6 cellular contexts compared by ENCODE assay signal in genomic region chr11:111878385-111878765, GRCh38. TPM values are rescaled to one million over a fixed set of nuclear protein-coding genes. Genes with fewer than 3 reads are reported as not detected.
DNase-seq lines count a peak whose midpoint lies in the region; ATAC-seq and TF ChIP-seq lines count a peak whose summit lies in the region.

No MANE protein-coding gene starts in this region.

- peak overlapping the region; percentile 80 for H3K4me3 Mint-ChIP-seq in Calu3 (ENCODE audit: low read depth, unreplicated experiment)
- H3K4me3 Mint-ChIP-seq in activated naive CD8-positive, alpha-beta T cell treated with anti-CD3 and anti-CD28 coated beads, Interleukin-2, amount 50 U/mL, for 24 hours = peak overlapping the region; percentile 87

- intact Hi-C loops in Calu3 (cut with micrococcal nuclease; ENCODE audit: unreplicated experiment) = loop anchor here (1.0 to 10.0 kb wide), 2 partner anchors 104 to 196 kb away; partner anchors contain the start of genes NKAPD1 and PIH1D2

- H3K27me3 Mint-ChIP-seq in Calu3 (ENCODE audit: unreplicated experiment) = no peaks in the 10 kb centered on the region
- H3K27me3 Mint-ChIP-seq in activated naive CD8-positive, alpha-beta T cell treated with anti-CD3 and anti-CD28 coated beads, Interleukin-2, amount 50 U/mL, for 24 hours = no peaks in the 10 kb centered on the region

- H3K27me3 ChIP-seq in mononuclear cell (ENCODE audit: insufficient read depth, low read length) = no peaks in the 10 kb centered on the region

- no peak for TF ChIP-seq CTCF in Calu3 (IDR thresholded peaks at IDR 0.05; ENCODE audit: unreplicated experiment)

- peaks cover 9% of the 10 kb centered on the region for H3K4me1 Mint-ChIP-seq in Calu3 (ENCODE audit: low read depth, unreplicated experiment)
- H3K4me1 Mint-ChIP-seq in activated naive CD8-positive, alpha-beta T cell treated with anti-CD3 and anti-CD28 coated beads, Interleukin-2, amount 50 U/mL, for 24 hours = peaks cover 21% of the 10 kb centered on the region

- H3K9me3 Mint-ChIP-seq in Calu3 (ENCODE audit: low read depth, unreplicated experiment) = no peaks in the 10 kb centered on the region
- H3K9me3 Mint-ChIP-seq in activated naive CD8-positive, alpha-beta T cell treated with anti-CD3 and anti-CD28 coated beads, Interleukin-2, amount 50 U/mL, for 24 hours = no peaks in the 10 kb centered on the region

- DNase-seq in Calu3 = no peak
- DNase-seq in activated naive CD8-positive, alpha-beta T cell treated with anti-CD3 and anti-CD28 coated beads, Interleukin-2, amount 50 U/mL, for 24 hours = no peak
- DNase-seq in globus pallidus (ENCODE audit: low spot score) = no peak
- DNase-seq in mesenteric fat pad (ENCODE audit: low spot score) = no peak

- peaks cover 23% of the 10 kb centered on the region for H3K4me1 ChIP-seq in mononuclear cell (ENCODE audit: insufficient read depth, low read length)

- peak overlapping the region; percentile 66 for H3K4me3 ChIP-seq in mononuclear cell (ENCODE audit: low read length)

- H3K36me3 Mint-ChIP-seq in Calu3 (ENCODE audit: insufficient read depth, unreplicated experiment) = peaks cover 19% of the 10 kb centered on the region
- peaks cover 8% of the 10 kb centered on the region for H3K36me3 Mint-ChIP-seq in activated naive CD8-positive, alpha-beta T cell treated with anti-CD3 and anti-CD28 coated beads, Interleukin-2, amount 50 U/mL, for 24 hours (ENCODE audit: low read depth)

- H3K9me3 ChIP-seq in mononuclear cell (ENCODE audit: low read depth, low read length) = no peaks in the 10 kb centered on the region

- BruUV-seq in Calu3 (replicated peaks; lab: Mats Ljungman, UMichigan) = no TSS peak

- H3K27ac Mint-ChIP-seq in Calu3 (ENCODE audit: unreplicated experiment) = peak overlapping the region; percentile 93
- H3K27ac Mint-ChIP-seq in activated naive CD8-positive, alpha-beta T cell treated with anti-CD3 and anti-CD28 coated beads, Interleukin-2, amount 50 U/mL, for 24 hours = peak overlapping the region; percentile 98

- CTCF ChIA-PET in Calu3 (lab: Charles Lee) = interaction anchor here (1.2 kb wide), 1 partner anchor 104 kb away, joined by 6 read pairs; no protein-coding TSS in a partner anchor

- peak; percentile 7 for ATAC-seq in HG02885 (IDR thresholded peaks at IDR 0.05; ENCODE audit: poor library complexity, unreplicated experiment)
- ATAC-seq in activated naive CD8-positive, alpha-beta T cell treated with anti-CD3 and anti-CD28 coated beads, Interleukin-2, amount 50 U/mL, for 24 hours = no peak

RNA-seq across cellular contexts. Expression of gene FDXACB1, which starts 0.6 kb away (rescaled TPM):
- total RNA-seq in Calu3 (2022) (1.7 and 1.8 TPM in 2 replicates), mononuclear cell (2.0 TPM), mesenteric fat pad (2.1 TPM)

RNA-seq across cellular contexts. Expression of gene CFAP68, which starts 1.0 kb away (rescaled TPM):
- total RNA-seq in Calu3 (2022) (28.1 and 29.8 TPM in 2 replicates), mononuclear cell (13.2 TPM), mesenteric fat pad (11.9 TPM)

RNA-seq across cellular contexts. Expression of gene ALG9, which starts 7.0 kb away (rescaled TPM):
- total RNA-seq in Calu3 (2022) (12.6 and 14.2 TPM in 2 replicates), mononuclear cell (23.7 TPM), mesenteric fat pad (161 TPM)

RNA-seq across cellular contexts. Expression of gene CRYAB, which starts 33.2 kb away (rescaled TPM):
- total RNA-seq in Calu3 (2022) = 0.66 and 1.9 TPM in 2 replicates
- total RNA-seq in mononuclear cell = not detected
- total RNA-seq in mesenteric fat pad = 2,279 TPM

RNA-seq across cellular contexts. Expression of gene HSPB2, which starts 34.2 kb away (rescaled TPM):
- not detected in 2 replicates for total RNA-seq in Calu3 (2022)
- total RNA-seq in mononuclear cell = not detected
- 17.1 TPM for total RNA-seq in mesenteric fat pad
